Comparison of ENCODE assay signal across 9 cellular contexts in the genomic region with DNA sequence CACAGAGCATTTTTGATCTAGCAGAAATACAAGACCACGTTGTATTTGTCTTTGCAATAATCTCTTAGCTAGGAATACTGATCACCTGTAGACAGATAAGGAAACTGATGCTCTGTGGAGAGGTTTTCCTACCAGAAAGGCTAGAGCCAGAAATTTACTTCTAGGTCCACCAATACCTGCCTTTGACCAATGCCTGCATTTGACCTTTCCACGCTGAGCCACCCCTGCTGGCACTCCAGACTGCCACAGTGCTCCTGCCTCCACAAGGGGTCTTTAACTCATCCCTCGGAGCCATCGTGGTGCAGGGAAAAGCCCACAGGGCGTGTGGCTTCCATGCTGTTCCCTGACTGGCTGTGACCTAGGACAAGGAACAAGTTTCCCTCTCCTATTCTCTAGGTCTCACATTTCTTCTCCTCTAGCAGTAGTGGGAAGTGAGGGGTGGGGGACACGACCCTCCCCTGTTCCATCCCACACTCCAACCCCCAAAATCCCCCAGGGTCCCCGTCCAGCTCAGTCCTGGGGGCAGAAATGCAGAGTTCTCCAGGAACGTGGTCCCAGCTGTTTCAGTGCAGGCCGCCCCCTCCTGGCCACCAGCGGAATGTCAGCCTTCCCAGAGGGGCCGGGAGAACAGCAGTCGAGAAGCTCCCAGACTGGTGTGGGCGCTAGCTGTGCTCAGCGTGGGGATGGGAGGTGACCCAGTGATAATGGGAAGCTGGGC. TPM values are rescaled to one million over a fixed set of nuclear protein-coding genes. Genes with fewer than 3 reads are reported as not detected.
DNase-seq lines count a peak whose midpoint lies in the region; ATAC-seq, FAIRE-seq and TF ChIP-seq lines count a peak whose summit lies in the region.
"Had no signal": no experiment of that assay in that cellular context is flagged by ENCODE, and none has a peak within 500 bp of the region (broad histone marks: within the 10 kb centered on the region; RNA-seq: fewer than 3 reads in every experiment).

No MANE protein-coding gene starts in this region.

- ATAC-seq in left cardiac atrium (peak; percentile 57 to 62), GM21528 (IDR thresholded peaks at IDR 0.05; ENCODE audit: low FRiP score, unreplicated experiment) (no peak)

- no peak overlapping the region for H3K4me3 ChIP-seq in adrenal gland
- H3K4me3 ChIP-seq in rectal smooth muscle tissue (ENCODE audit: low read length): no peak overlapping the region

- WGBS in adrenal gland, 4 donors: 10 to 24% (median 17%) methylated on average over 7 to 14 of the region's 14 CpGs

- H3K4me1 ChIP-seq in adrenal gland (replicated peaks in 1 of 2): peaks cover 0 to 20% of the 10 kb centered on the region in 2 donors
- H3K4me1 ChIP-seq in rectal smooth muscle tissue (ENCODE audit: control insufficient read depth, insufficient read depth, low read length): peaks cover 20% of the 10 kb centered on the region

- intact Hi-C loops in adrenal gland (cut with DNase I): loop anchor here in 1 of 2 donors (5.0 kb wide), 1 partner anchor 159 kb away; no protein-coding TSS in a partner anchor
- intact Hi-C loops in left cardiac atrium (cut with DNase I): loop anchor here (5.0 to 10.0 kb wide), 2 partner anchors 132 to 159 kb away; no protein-coding TSS in a partner anchor

- TF ChIP-seq CTCF in adrenal gland (IDR thresholded peaks at IDR 0.05): peak; percentile 74 to 91 (median 87)

- H3K27me3 ChIP-seq in adrenal gland: peaks cover 9% of the 10 kb centered on the region
- H3K27me3 ChIP-seq in rectal smooth muscle tissue (ENCODE audit: control insufficient read depth, insufficient read depth, low read length): no peaks in the 10 kb centered on the region

- TF ChIP-seq RAD21 in Ishikawa (IDR thresholded peaks at IDR 0.05; ENCODE audit: low read depth): peak; percentile 84

- no peak for FAIRE-seq in urothelium cell line (lab: Jason Lieb, UNC)
- FAIRE-seq: endometrium had no signal

- TF ChIP-seq POLR2A in adrenal gland (IDR thresholded peaks at IDR 0.05): no peak

- no peak for TF ChIP-seq EP300 in Ishikawa (IDR thresholded peaks at IDR 0.05; ENCODE audit: borderline replicate concordance)

- H3K36me3 ChIP-seq in adrenal gland (replicated peaks in 1 of 2) (no peaks in the 10 kb centered on the region), rectal smooth muscle tissue (ENCODE audit: control insufficient read depth, insufficient read depth, low read length) (no peaks in the 10 kb centered on the region)

- H3K27ac ChIP-seq in adrenal gland (peak overlapping the region in 2 of 5 donors; percentile 71 to 74), rectal smooth muscle tissue (ENCODE audit: low read depth, low read length) (peak overlapping the region; percentile 71)

- no peaks in the 10 kb centered on the region for H3K9me3 ChIP-seq in adrenal gland (replicated peaks in 1 of 3)

- DNase-seq in GDM1 (lab: John Stamatoyannopoulos, UW) (peak; percentile 64), T-helper 1 cell (peak in 4 of 5 donors; percentile 24 to 40 (median 32)), adrenal gland (peak; percentile 49 to 87 (median 74)), left cardiac atrium (peak; percentile 84), urothelium cell line (ENCODE audit: low spot score) (peak; percentile 76)

- H3K9ac ChIP-seq in rectal smooth muscle tissue (ENCODE audit: low read length): no peak overlapping the region

TF ChIP-seq in Ishikawa, 13 proteins besides CTCF, POLR2A, EP300 and RAD21:
- TF ChIP-seq TEAD4 (IDR thresholded peaks at IDR 0.05) (peak; percentile 54), CEBPB (IDR thresholded peaks at IDR 0.05) (no peak), TCF12 (IDR thresholded peaks at IDR 0.05; ENCODE audit: low read depth) (no peak), TAF1 (IDR thresholded peaks at IDR 0.05; ENCODE audit: low read depth) (no peak), ZBTB7A (IDR thresholded peaks at IDR 0.05; ENCODE audit: low read depth) (no peak), FOXM1 (IDR thresholded peaks at IDR 0.05; ENCODE audit: borderline replicate concordance, low read depth) (no peak)
- TF ChIP-seq, protein P1, sequence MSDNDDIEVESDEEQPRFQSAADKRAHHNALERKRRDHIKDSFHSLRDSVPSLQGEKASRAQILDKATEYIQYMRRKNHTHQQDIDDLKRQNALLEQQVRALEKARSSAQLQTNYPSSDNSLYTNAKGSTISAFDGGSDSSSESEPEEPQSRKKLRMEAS (IDR thresholded peaks at IDR 0.05): no peak
- TF ChIP-seq, protein P2, sequence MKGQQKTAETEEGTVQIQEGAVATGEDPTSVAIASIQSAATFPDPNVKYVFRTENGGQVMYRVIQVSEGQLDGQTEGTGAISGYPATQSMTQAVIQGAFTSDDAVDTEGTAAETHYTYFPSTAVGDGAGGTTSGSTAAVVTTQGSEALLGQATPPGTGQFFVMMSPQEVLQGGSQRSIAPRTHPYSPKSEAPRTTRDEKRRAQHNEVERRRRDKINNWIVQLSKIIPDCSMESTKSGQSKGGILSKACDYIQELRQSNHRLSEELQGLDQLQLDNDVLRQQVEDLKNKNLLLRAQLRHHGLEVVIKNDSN (IDR thresholded peaks at IDR 0.05): no peak
TF ChIP-seq in Ishikawa: peak in this region for 1.

RNA-seq across cellular contexts. Expression of a gene that starts 1.4 kb away (rescaled TPM):
- total RNA-seq in adrenal gland (10 to 100 TPM in 6 of 8 donors, 1 to 10 TPM in 2; 7.0 to 25.6 (median 14.6) TPM), left cardiac atrium (100 to 1,000 TPM in 1 of 2 donors, 10 to 100 TPM in 1; 91.7 to 166 TPM)
- polyA plus RNA-seq in adrenal gland: 100 to 1,000 TPM in 1 of 3 donors, 10 to 100 TPM in 1, 1 to 10 TPM in 1; 4.6 to 107 (median 33.4) TPM

RNA-seq across cellular contexts. Expression of a gene that starts 57.0 kb away (rescaled TPM):
- total RNA-seq in adrenal gland (10 to 100 TPM; 17.7 to 32.1 (median 21.4) TPM), left cardiac atrium (10 to 100 TPM; 11.4 to 11.6 TPM)
- polyA plus RNA-seq in adrenal gland: 10 to 100 TPM in 1 of 3 donors, 1 to 10 TPM in 2; 7.2 to 18.6 (median 8.9) TPM

Comparison
In these comparisons a context has a peak if more than half of its experiments do, and no peak if none do; other contexts are left out.
1. DNase-seq: peak in every context shown above with its lines; median percentile 84 in left cardiac atrium; 76 in urothelium cell line; 74 in adrenal gland; 64 in GDM1; 32 in T-helper 1 cell.